ENCODE assay signal across 8 cellular contexts in genomic region chr1:236502972-236503639, GRCh38. TPM values are rescaled to one million over a fixed set of nuclear protein-coding genes. Genes with fewer than 3 reads are reported as not detected.
A peak's percentile ranks its signal among the peaks of the same experiment; 100 is the strongest.
DNase-seq lines count a peak whose midpoint lies in the region; ATAC-seq lines count a peak whose summit lies in the region.

No MANE protein-coding gene starts in this region.

- no peak for ATAC-seq in activated CD8-positive, alpha-beta T cell treated with anti-CD3 and anti-CD28 coated beads, Interleukin-2, amount 10 ng/mL, durations not matched to agents 7 days and 5 days
- no peak for ATAC-seq in activated CD4-positive, CD25-positive, alpha-beta regulatory T cell treated with anti-CD3 and anti-CD28 coated beads, Interleukin-2, amount 50 U/mL, for 24 hours
- ATAC-seq in GM21515 (IDR thresholded peaks at IDR 0.05; ENCODE audit: unreplicated experiment): no peak

- POLR2A ChIA-PET in activated CD8-positive, alpha-beta T cell treated with anti-CD3 and anti-CD28 coated beads, Interleukin-2, amount 10 ng/mL, durations not matched to agents 7 days and 5 days (lab: Charles Lee): no interaction called here

- peak overlapping the region; percentile 22 for H3K9ac ChIP-seq in HUES64 (ENCODE audit: low read depth, low read length)

- H3K27me3 ChIP-seq in HUES64 (ENCODE audit: insufficient read depth, low read length): no peaks in the 10 kb centered on the region

- H3K4me3 ChIP-seq in HUES64 (ENCODE audit: low read length): peak overlapping the region; percentile 20

- CTCF ChIA-PET in activated CD8-positive, alpha-beta T cell treated with anti-CD3 and anti-CD28 coated beads, Interleukin-2, amount 10 ng/mL, durations not matched to agents 7 days and 5 days (lab: Charles Lee): interaction anchor here (1.1 kb wide), 2 partner anchors 13 to 52 kb away, joined by 3 read pairs; no protein-coding TSS in a partner anchor

- H3K27ac Mint-ChIP-seq in activated CD8-positive, alpha-beta T cell treated with anti-CD3 and anti-CD28 coated beads, Interleukin-2, amount 10 ng/mL, durations not matched to agents 7 days and 5 days: peak overlapping the region; percentile 68

- no peaks in the 10 kb centered on the region for H3K36me3 ChIP-seq in HUES64 (ENCODE audit: insufficient read depth, low read length)

- no peaks in the 10 kb centered on the region for H3K9me3 ChIP-seq in HUES64 (ENCODE audit: insufficient read depth, low read depth, low read length)

- 21% methylated on average over 15 of the region's 15 CpGs for WGBS in HUES64

- peaks cover 5% of the 10 kb centered on the region for H3K27me3 Mint-ChIP-seq in activated CD8-positive, alpha-beta T cell treated with anti-CD3 and anti-CD28 coated beads, Interleukin-2, amount 10 ng/mL, durations not matched to agents 7 days and 5 days (ENCODE audit: low read depth)

- no peaks in the 10 kb centered on the region for H3K36me3 Mint-ChIP-seq in activated CD8-positive, alpha-beta T cell treated with anti-CD3 and anti-CD28 coated beads, Interleukin-2, amount 10 ng/mL, durations not matched to agents 7 days and 5 days (ENCODE audit: low read depth)

- no peaks in the 10 kb centered on the region for H3K9me3 Mint-ChIP-seq in activated CD8-positive, alpha-beta T cell treated with anti-CD3 and anti-CD28 coated beads, Interleukin-2, amount 10 ng/mL, durations not matched to agents 7 days and 5 days (ENCODE audit: insufficient read depth)

- H3K27ac ChIP-seq in HUES64 (ENCODE audit: low read depth, low read length): peak overlapping the region; percentile 82

- peak; percentile 85 for DNase-seq in DMS53 (lab: John Stamatoyannopoulos, UW)
- DNase-seq in activated CD8-positive, alpha-beta T cell treated with anti-CD3 and anti-CD28 coated beads, Interleukin-2, amount 10 ng/mL, durations not matched to agents 7 days and 5 days: no peak
- peak; percentile 51 for DNase-seq in foreskin melanocyte
- peak; percentile 76 for DNase-seq in non-pigmented ciliary epithelial cell (ENCODE audit: low read depth)
- DNase-seq in NCI-H1105 treated with DMSO at 0.1 percent for 48 hours (lab: John Stamatoyannopoulos, UW): no peak

- peaks cover 8% of the 10 kb centered on the region; the same call in 1 of the 2 replicates for H3K4me1 ChIP-seq in HUES64 (ENCODE audit: insufficient read depth, low read length)

- peaks cover 12% of the 10 kb centered on the region for H3K4me1 Mint-ChIP-seq in activated CD8-positive, alpha-beta T cell treated with anti-CD3 and anti-CD28 coated beads, Interleukin-2, amount 10 ng/mL, durations not matched to agents 7 days and 5 days (ENCODE audit: low read depth)

- H3K4me3 Mint-ChIP-seq in activated CD8-positive, alpha-beta T cell treated with anti-CD3 and anti-CD28 coated beads, Interleukin-2, amount 10 ng/mL, durations not matched to agents 7 days and 5 days: peak overlapping the region; percentile 22

RNA-seq across cellular contexts. Expression of gene LGALS8, which starts 20.7 kb away (rescaled TPM):
- 10.3 TPM for polyA plus RNA-seq in HUES64 (2013, experiment 1 of 2)
- 14.0 TPM for polyA plus RNA-seq in HUES64 (2013, experiment 2 of 2)
- 10 to 100 TPM; 75.5 to 77.8 TPM for total RNA-seq in activated CD8-positive, alpha-beta T cell treated with anti-CD3 and anti-CD28 coated beads, Interleukin-2, amount 10 ng/mL, durations not matched to agents 7 days and 5 days

Comparison
In these comparisons a context has a peak if more than half of its experiments do, and no peak if none do; other contexts are left out.
1. DNase-seq: peak in DMS53 (single experiment), foreskin melanocyte (single experiment) and non-pigmented ciliary epithelial cell (single experiment); none in activated CD8-positive, alpha-beta T cell treated with anti-CD3 and anti-CD28 coated beads, Interleukin-2, amount 10 ng/mL, durations not matched to agents 7 days and 5 days (single experiment) and NCI-H1105 treated with DMSO at 0.1 percent for 48 hours (single experiment).